ENCODE assay signal across 28 cellular contexts in the genomic region with DNA sequence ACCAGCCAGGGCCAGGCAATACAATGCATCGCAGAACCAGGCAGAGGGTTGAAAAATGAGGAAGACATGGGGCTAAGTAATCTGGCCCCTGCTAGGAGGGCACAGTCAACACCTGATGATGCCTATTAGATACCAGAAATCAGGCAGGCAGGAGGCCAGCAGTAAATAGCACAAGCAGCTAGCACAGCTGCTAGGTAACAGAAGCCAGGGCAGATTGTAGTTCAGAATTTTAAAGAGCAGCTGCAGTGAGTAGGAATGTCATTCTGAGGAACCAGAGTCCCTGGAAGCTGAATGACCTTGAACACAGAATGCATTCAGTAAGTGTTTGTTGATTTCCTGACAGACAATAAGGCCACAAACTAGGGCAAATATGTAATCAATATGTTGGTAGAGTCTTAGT. TPM values are rescaled to one million over a fixed set of nuclear protein-coding genes. Genes with fewer than 3 reads are reported as not detected.
DNase-seq lines count a peak whose midpoint lies in the region; ATAC-seq and TF ChIP-seq lines count a peak whose summit lies in the region.
"Had no signal": no experiment of that assay in that cellular context is flagged by ENCODE, and none has a peak within 500 bp of the region (broad histone marks: within the 10 kb centered on the region; RNA-seq: fewer than 3 reads in every experiment).

No MANE protein-coding gene starts in this region.

- 100% methylated on average over 1 of the region's 1 CpG; no CpG with 5 or more reads in 1 of the 2 experiments for WGBS in endodermal cell (ENCODE audit: insufficient coverage in 1 of 2, insufficient read length in 1 of 2), 2 experiments

- no peaks in the 10 kb centered on the region for H3K36me3 ChIP-seq in endodermal cell (ENCODE audit: control insufficient read depth, insufficient read depth, low read length)
- H3K36me3 ChIP-seq: esophagus muscularis mucosa, gastroesophageal sphincter, vagina had no signal

- H3K27me3 Mint-ChIP-seq in endodermal cell (ENCODE audit: insufficient read depth), result peaks cover 6% of the 10 kb centered on the region
- H3K27me3 Mint-ChIP-seq: activated CD8-positive, alpha-beta T cell treated with anti-CD3 and anti-CD28 coated beads for 36 hours; CD4-positive, alpha-beta T cell; effector memory CD8-positive, alpha-beta T cell; stimulated activated naive B cell treated with anti-CD40 and anti-IgM and Interleukin-4, amounts not matched to agents 10 μg/mL and 1 μg/mL and 100 μg/mL, for 72 hours had no signal

- H3K27ac ChIP-seq in endodermal cell (ENCODE audit: low read depth, low read length), result no peak overlapping the region
- H3K27ac ChIP-seq: body of pancreas, esophagus muscularis mucosa, gastroesophageal sphincter, testis, vagina had no signal

- H3K9ac ChIP-seq in endodermal cell (ENCODE audit: extremely low read depth, low read length, poor library complexity, severe bottlenecking), result peak overlapping the region; percentile 11

- H3K9me3 ChIP-seq in endodermal cell (ENCODE audit: control insufficient read depth, low read length), result no peaks in the 10 kb centered on the region
- H3K9me3 ChIP-seq: body of pancreas, esophagus muscularis mucosa, gastroesophageal sphincter, testis, vagina had no signal

- no peak overlapping the region for H3K4me3 ChIP-seq in endodermal cell (ENCODE audit: low read length)
- H3K4me3 ChIP-seq: body of pancreas, esophagus muscularis mucosa, gastroesophageal sphincter, GM12878, lung, smooth muscle cell, testis, vagina had no signal

- no peak for ATAC-seq in GM19351 (IDR thresholded peaks at IDR 0.05; ENCODE audit: unreplicated experiment)
- ATAC-seq: activated CD4-positive, CD25-positive, alpha-beta regulatory T cell treated with anti-CD3 and anti-CD28 coated beads, Interleukin-2, amount 50 U/mL, for 24 hours; activated CD8-positive, alpha-beta T cell treated with anti-CD3 and anti-CD28 coated beads for 36 hours; body of pancreas; effector memory CD8-positive, alpha-beta T cell; gastroesophageal sphincter; GM12878; stimulated activated naive B cell treated with anti-CD40 and anti-IgM and Interleukin-4, amounts not matched to agents 10 μg/mL and 1 μg/mL and 100 μg/mL, for 72 hours; T-cell had no signal

- H3K27ac Mint-ChIP-seq in endodermal cell, result no peak overlapping the region
- H3K27ac Mint-ChIP-seq: activated CD8-positive, alpha-beta T cell treated with anti-CD3 and anti-CD28 coated beads for 36 hours; CD4-positive, alpha-beta T cell; effector memory CD8-positive, alpha-beta T cell; stimulated activated naive B cell treated with anti-CD40 and anti-IgM and Interleukin-4, amounts not matched to agents 10 μg/mL and 1 μg/mL and 100 μg/mL, for 72 hours; T-cell had no signal

- H3K4me1 Mint-ChIP-seq in endodermal cell, result peaks cover 7% of the 10 kb centered on the region
- H3K4me1 Mint-ChIP-seq: stimulated activated naive B cell treated with anti-CD40 and anti-IgM and Interleukin-4, amounts not matched to agents 10 μg/mL and 1 μg/mL and 100 μg/mL, for 72 hours; T-cell had no signal

- no peak for TF ChIP-seq CTCF in endodermal cell (conservative IDR thresholded peaks at IDR 0.05)

- no peaks in the 10 kb centered on the region for H3K4me1 ChIP-seq in endodermal cell (ENCODE audit: control insufficient read depth, insufficient read depth, low read length)
- H3K4me1 ChIP-seq: body of pancreas, esophagus muscularis mucosa, gastroesophageal sphincter, testis, vagina had no signal

- no peak overlapping the region for H3K4me3 Mint-ChIP-seq in endodermal cell
- H3K4me3 Mint-ChIP-seq: activated CD8-positive, alpha-beta T cell treated with anti-CD3 and anti-CD28 coated beads for 36 hours; CD4-positive, alpha-beta T cell; effector memory CD8-positive, alpha-beta T cell; stimulated activated naive B cell treated with anti-CD40 and anti-IgM and Interleukin-4, amounts not matched to agents 10 μg/mL and 1 μg/mL and 100 μg/mL, for 72 hours; T-cell had no signal

- no peaks in the 10 kb centered on the region for H3K9me3 Mint-ChIP-seq in endodermal cell
- H3K9me3 Mint-ChIP-seq: activated CD8-positive, alpha-beta T cell treated with anti-CD3 and anti-CD28 coated beads for 36 hours; CD4-positive, alpha-beta T cell; effector memory CD8-positive, alpha-beta T cell; stimulated activated naive B cell treated with anti-CD40 and anti-IgM and Interleukin-4, amounts not matched to agents 10 μg/mL and 1 μg/mL and 100 μg/mL, for 72 hours; T-cell had no signal

- H3K27me3 ChIP-seq in endodermal cell (ENCODE audit: control insufficient read depth, insufficient read depth, low read length, poor library complexity, severe bottlenecking), result no peaks in the 10 kb centered on the region
- H3K27me3 ChIP-seq: body of pancreas, esophagus muscularis mucosa, gastroesophageal sphincter, testis, vagina had no signal

- in situ Hi-C loops in G401 (cut with HindIII; ENCODE audit: low sequenced_read_pairs), result no loop called here

- no peaks in the 10 kb centered on the region for H3K36me3 Mint-ChIP-seq in endodermal cell (ENCODE audit: low read depth)
- H3K36me3 Mint-ChIP-seq: stimulated activated naive B cell treated with anti-CD40 and anti-IgM and Interleukin-4, amounts not matched to agents 10 μg/mL and 1 μg/mL and 100 μg/mL, for 72 hours; T-cell had no signal

- DNase-seq in DMS 273 (lab: John Stamatoyannopoulos, UW; ENCODE audit: unreplicated experiment), result peak; percentile 86
- DNase-seq in G401 (ENCODE audit: low spot score), result peak; percentile 32
- peak; percentile 19 for DNase-seq in NCI-H2227 treated with DMSO at 0.1 percent for 48 hours (lab: John Stamatoyannopoulos, UW)
- DNase-seq in endodermal cell, result peak; percentile 36
- no peak for DNase-seq in HuH-7.5 (ENCODE audit: low spot score)
- DNase-seq in middle frontal gyrus (ENCODE audit: extremely low spot score, low spot score), result no peak
- DNase-seq: activated CD8-positive, alpha-beta T cell treated with anti-CD3 and anti-CD28 coated beads for 36 hours; activated gamma-delta T cell; activated T-cell treated with anti-CD3 and anti-CD28 coated beads for 4 hours; CD4-positive, alpha-beta T cell; DMS153; effector memory CD8-positive, alpha-beta T cell; islet precursor cell; Karpas-422; stimulated activated CD4-positive, alpha-beta T cell treated with anti-CD3 and anti-CD28 coated beads, Interleukin-2, amount 100 ng/mL, for 48 hours; stimulated activated naive B cell treated with anti-CD40 and anti-IgM and Interleukin-4, amounts not matched to agents 10 μg/mL and 1 μg/mL and 100 μg/mL, for 72 hours; T-cell; testis had no signal

RNA-seq across cellular contexts. Expression of a gene that starts 38.8 kb away (rescaled TPM):
- not detected in 2 replicates for total RNA-seq in G401 (2014; rRNA removed; shearing (Covaris generic))
- total RNA-seq in endodermal cell, result not detected
- not detected for polyA plus RNA-seq in endodermal cell (2013, experiment 1 of 2)
- 0.12 TPM for polyA plus RNA-seq in endodermal cell (2013, experiment 2 of 2)
- total RNA-seq: activated CD8-positive, alpha-beta T cell treated with anti-CD3 and anti-CD28 coated beads for 36 hours; CD4-positive, alpha-beta T cell; esophagus muscularis mucosa; gastroesophageal sphincter; lung; NCI-H460; vagina had no signal
- polyA plus RNA-seq: lung, smooth muscle cell had no signal

Comparison
In these comparisons a context has a peak if more than half of its experiments do, and no peak if none do; other contexts are left out.
1. DNase-seq: peak in DMS 273 (single experiment), G401 (single experiment), NCI-H2227 treated with DMSO at 0.1 percent for 48 hours (single experiment) and endodermal cell (single experiment); none in HuH-7.5 (single experiment) and middle frontal gyrus (single experiment).